1 cellular context compared by ENCODE assay signal in the genomic region with DNA sequence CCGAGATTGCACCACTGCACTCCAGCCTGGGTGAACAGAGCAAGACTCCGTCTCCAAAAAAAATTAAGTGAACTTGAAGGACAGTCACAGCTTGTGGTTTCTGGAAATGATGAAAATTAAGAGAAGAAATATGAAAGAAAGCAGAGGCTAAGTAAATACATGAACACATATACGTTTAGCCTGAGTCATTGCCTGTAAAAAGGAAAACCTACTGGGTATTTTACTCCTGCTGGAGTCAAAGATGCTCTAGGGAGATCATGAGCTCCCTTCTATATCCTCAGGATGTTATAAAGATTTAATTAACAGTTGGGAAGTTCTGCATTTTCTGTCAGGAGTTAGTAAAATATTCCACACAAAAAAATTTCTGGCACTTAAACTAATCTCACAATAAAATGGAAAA.
TF ChIP-seq lines count a peak whose summit lies in the region.

No MANE protein-coding gene starts in this region.

TF ChIP-seq in IMR-90, 13 proteins besides CTCF, POLR2A, EP300 and RAD21 (continued from another document):
- no peak for TF ChIP-seq BHLHE40 (IDR thresholded peaks at IDR 0.05; ENCODE audit: low read depth, low read length)
- TF ChIP-seq MAZ (IDR thresholded peaks at IDR 0.05; ENCODE audit: borderline replicate concordance, low read depth, low read length): no peak
- TF ChIP-seq CEBPB (IDR thresholded peaks at IDR 0.05; ENCODE audit: low read depth, low read length): no peak
- TF ChIP-seq SMC3 (IDR thresholded peaks at IDR 0.05; ENCODE audit: low read depth, low read length): no peak
- no peak for TF ChIP-seq RCOR1 (IDR thresholded peaks at IDR 0.05; ENCODE audit: insufficient replicate concordance, low read length)
- TF ChIP-seq RFX5 (IDR thresholded peaks at IDR 0.05; ENCODE audit: low read depth, low read length): no peak
- no peak for TF ChIP-seq MAFK (IDR thresholded peaks at IDR 0.05; ENCODE audit: low read depth, low read length)
- no peak for TF ChIP-seq CHD1 (IDR thresholded peaks at IDR 0.05; ENCODE audit: low read depth, low read length)
